ENCODE assay signal across 1 cellular context in the genomic region with DNA sequence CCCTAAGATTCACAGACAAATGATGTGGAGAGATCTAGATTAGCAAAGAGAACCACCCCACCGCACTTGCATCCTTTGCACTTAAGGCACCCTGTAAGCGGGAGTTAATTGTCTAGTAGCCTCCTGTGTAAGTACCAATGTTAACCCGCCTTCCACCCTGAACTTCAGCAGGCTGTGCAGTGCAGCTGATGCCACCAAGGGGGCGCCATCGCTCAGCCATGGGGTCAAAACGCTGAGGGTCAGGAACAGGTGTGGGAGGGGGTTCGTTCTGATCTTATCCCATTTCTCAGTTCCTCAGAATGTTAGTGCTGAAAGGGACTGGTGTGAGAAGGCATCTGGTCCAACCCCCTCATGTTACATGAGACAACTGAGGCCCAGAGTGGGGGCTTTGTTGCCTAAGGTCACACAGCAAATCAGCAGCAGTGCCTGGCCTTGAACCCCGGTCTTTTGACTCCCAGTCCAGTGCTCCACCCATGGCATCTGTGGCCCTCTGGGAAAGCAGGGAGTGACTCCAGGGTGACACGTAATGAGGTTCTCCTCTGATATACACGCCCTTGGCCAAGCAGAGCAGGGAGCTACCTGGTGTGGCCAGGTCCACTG.
TF ChIP-seq lines count a peak whose summit lies in the region.

No MANE protein-coding gene starts in this region.

TF ChIP-seq in GM12878, 131 proteins besides CTCF, POLR2A, EP300 and RAD21:
- no peak for TF ChIP-seq SMC3 (IDR thresholded peaks at IDR 0.05; ENCODE audit: borderline replicate concordance, low read length)
- TF ChIP-seq SMAD1 (IDR thresholded peaks at IDR 0.05; ENCODE audit: low read depth, partially characterized antibody) = no peak
- TF ChIP-seq, protein P1, sequence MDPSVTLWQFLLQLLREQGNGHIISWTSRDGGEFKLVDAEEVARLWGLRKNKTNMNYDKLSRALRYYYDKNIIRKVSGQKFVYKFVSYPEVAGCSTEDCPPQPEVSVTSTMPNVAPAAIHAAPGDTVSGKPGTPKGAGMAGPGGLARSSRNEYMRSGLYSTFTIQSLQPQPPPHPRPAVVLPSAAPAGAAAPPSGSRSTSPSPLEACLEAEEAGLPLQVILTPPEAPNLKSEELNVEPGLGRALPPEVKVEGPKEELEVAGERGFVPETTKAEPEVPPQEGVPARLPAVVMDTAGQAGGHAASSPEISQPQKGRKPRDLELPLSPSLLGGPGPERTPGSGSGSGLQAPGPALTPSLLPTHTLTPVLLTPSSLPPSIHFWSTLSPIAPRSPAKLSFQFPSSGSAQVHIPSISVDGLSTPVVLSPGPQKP (IDR thresholded peaks at IDR 0.05; ENCODE audit: low read depth, low read length) = no peak
- TF ChIP-seq, protein P2, sequence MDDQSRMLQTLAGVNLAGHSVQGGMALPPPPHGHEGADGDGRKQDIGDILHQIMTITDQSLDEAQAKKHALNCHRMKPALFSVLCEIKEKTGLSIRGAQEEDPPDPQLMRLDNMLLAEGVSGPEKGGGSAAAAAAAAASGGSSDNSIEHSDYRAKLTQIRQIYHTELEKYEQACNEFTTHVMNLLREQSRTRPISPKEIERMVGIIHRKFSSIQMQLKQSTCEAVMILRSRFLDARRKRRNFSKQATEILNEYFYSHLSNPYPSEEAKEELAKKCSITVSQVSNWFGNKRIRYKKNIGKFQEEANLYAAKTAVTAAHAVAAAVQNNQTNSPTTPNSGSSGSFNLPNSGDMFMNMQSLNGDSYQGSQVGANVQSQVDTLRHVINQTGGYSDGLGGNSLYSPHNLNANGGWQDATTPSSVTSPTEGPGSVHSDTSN (IDR thresholded peaks at IDR 0.05; ENCODE audit: insufficient replicate concordance, low read depth, low read length) = no peak
- TF ChIP-seq ZNF24 (IDR thresholded peaks at IDR 0.05) = no peak
- no peak for TF ChIP-seq RB1 (IDR thresholded peaks at IDR 0.05; ENCODE audit: borderline replicate concordance)
- TF ChIP-seq CBX3 (IDR thresholded peaks at IDR 0.05; ENCODE audit: borderline replicate concordance, low read depth) = no peak
- TF ChIP-seq, protein P3, sequence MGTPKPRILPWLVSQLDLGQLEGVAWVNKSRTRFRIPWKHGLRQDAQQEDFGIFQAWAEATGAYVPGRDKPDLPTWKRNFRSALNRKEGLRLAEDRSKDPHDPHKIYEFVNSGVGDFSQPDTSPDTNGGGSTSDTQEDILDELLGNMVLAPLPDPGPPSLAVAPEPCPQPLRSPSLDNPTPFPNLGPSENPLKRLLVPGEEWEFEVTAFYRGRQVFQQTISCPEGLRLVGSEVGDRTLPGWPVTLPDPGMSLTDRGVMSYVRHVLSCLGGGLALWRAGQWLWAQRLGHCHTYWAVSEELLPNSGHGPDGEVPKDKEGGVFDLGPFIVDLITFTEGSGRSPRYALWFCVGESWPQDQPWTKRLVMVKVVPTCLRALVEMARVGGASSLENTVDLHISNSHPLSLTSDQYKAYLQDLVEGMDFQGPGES (IDR thresholded peaks at IDR 0.05) = no peak
- no peak for TF ChIP-seq WRNIP1 (IDR thresholded peaks at IDR 0.05; ENCODE audit: borderline replicate concordance, low read depth, low read length)
- TF ChIP-seq RCOR1 (conservative IDR thresholded peaks at IDR 0.05; ENCODE audit: low read depth, low read length) = no peak
- TF ChIP-seq, protein P4, sequence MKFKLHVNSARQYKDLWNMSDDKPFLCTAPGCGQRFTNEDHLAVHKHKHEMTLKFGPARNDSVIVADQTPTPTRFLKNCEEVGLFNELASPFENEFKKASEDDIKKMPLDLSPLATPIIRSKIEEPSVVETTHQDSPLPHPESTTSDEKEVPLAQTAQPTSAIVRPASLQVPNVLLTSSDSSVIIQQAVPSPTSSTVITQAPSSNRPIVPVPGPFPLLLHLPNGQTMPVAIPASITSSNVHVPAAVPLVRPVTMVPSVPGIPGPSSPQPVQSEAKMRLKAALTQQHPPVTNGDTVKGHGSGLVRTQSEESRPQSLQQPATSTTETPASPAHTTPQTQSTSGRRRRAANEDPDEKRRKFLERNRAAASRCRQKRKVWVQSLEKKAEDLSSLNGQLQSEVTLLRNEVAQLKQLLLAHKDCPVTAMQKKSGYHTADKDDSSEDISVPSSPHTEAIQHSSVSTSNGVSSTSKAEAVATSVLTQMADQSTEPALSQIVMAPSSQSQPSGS (IDR thresholded peaks at IDR 0.05; ENCODE audit: low read length) = no peak
- TF ChIP-seq CBFB (IDR thresholded peaks at IDR 0.05; ENCODE audit: low read depth) = no peak
- TF ChIP-seq ZNF274 (IDR thresholded peaks at IDR 0.05; ENCODE audit: insufficient read depth, insufficient read length) = no peak
- no peak for TF ChIP-seq MYB (IDR thresholded peaks at IDR 0.05; ENCODE audit: borderline replicate concordance, low read depth, low read length)
- no peak for TF ChIP-seq ATF7 (IDR thresholded peaks at IDR 0.05; ENCODE audit: low read depth)
